ENCODE assay signal across 26 cellular contexts in the genomic region with DNA sequence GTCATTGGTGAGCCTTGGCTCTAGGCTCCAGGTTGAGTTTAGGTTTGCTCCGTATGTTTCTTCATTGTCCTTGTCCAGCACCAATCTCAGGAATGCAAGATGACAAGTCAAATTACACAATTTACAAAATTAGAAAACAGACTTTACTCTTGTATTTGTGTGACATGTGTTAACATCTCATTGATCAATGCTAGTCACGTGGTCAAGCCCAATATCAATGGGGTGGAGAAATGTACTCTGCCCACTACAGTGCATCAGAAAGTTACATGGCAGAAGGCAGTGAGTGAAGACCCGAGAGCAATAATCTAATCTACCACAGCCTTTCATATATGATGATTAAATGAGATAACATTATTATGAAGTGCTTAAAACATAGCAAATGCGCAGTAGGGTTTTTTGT.
"Had no signal": no experiment of that assay in that cellular context is flagged by ENCODE, and none has a peak within 500 bp of the region (broad histone marks: within the 10 kb centered on the region; RNA-seq: fewer than 3 reads in every experiment).

No MANE protein-coding gene starts in this region.

- H3K27me3 ChIP-seq: adrenal gland, breast epithelium, cardiac muscle cell, colonic mucosa had no signal

- H3K9me3 Mint-ChIP-seq: activated CD8-positive, alpha-beta T cell treated with anti-CD3 and anti-CD28 coated beads for 36 hours; activated naive CD4-positive, alpha-beta T cell treated with anti-CD3 and anti-CD28 coated beads for 36 hours; activated naive CD4-positive, alpha-beta T cell treated with anti-CD3 and anti-CD28 coated beads, Interleukin-2, amount 50 U/mL, for 24 hours; activated naive CD8-positive, alpha-beta T cell treated with anti-CD3 and anti-CD28 coated beads for 36 hours; activated naive CD8-positive, alpha-beta T cell treated with anti-CD3 and anti-CD28 coated beads, Interleukin-2, amount 50 U/mL, for 24 hours; activated T-cell treated with anti-CD3 and anti-CD28 coated beads, Interleukin-2, amount 50 U/mL, for 4 hours; activated T-helper 17 cell treated with anti-CD3 and anti-CD28 coated beads, Interleukin-2, amount 50 U/mL, for 72 hours had no signal

- H3K9me3 ChIP-seq: adrenal gland, breast epithelium, colonic mucosa had no signal

- H3K36me3 Mint-ChIP-seq: activated naive CD4-positive, alpha-beta T cell treated with anti-CD3 and anti-CD28 coated beads, Interleukin-2, amount 50 U/mL, for 24 hours; activated naive CD8-positive, alpha-beta T cell treated with anti-CD3 and anti-CD28 coated beads for 36 hours; brain had no signal

- H3K4me3 Mint-ChIP-seq: activated CD8-positive, alpha-beta T cell treated with anti-CD3 and anti-CD28 coated beads for 36 hours; activated naive CD4-positive, alpha-beta T cell treated with anti-CD3 and anti-CD28 coated beads for 36 hours; activated naive CD4-positive, alpha-beta T cell treated with anti-CD3 and anti-CD28 coated beads, Interleukin-2, amount 50 U/mL, for 24 hours; activated naive CD8-positive, alpha-beta T cell treated with anti-CD3 and anti-CD28 coated beads for 36 hours; activated naive CD8-positive, alpha-beta T cell treated with anti-CD3 and anti-CD28 coated beads, Interleukin-2, amount 50 U/mL, for 24 hours; activated T-cell treated with anti-CD3 and anti-CD28 coated beads, Interleukin-2, amount 50 U/mL, for 4 hours; activated T-helper 17 cell treated with anti-CD3 and anti-CD28 coated beads, Interleukin-2, amount 50 U/mL, for 72 hours; brain had no signal

- H3K4me1 ChIP-seq: adrenal gland, breast epithelium, colonic mucosa had no signal

- H3K4me1 Mint-ChIP-seq: activated naive CD4-positive, alpha-beta T cell treated with anti-CD3 and anti-CD28 coated beads, Interleukin-2, amount 50 U/mL, for 24 hours; activated naive CD8-positive, alpha-beta T cell treated with anti-CD3 and anti-CD28 coated beads for 36 hours; activated naive CD8-positive, alpha-beta T cell treated with anti-CD3 and anti-CD28 coated beads, Interleukin-2, amount 50 U/mL, for 24 hours; activated T-helper 17 cell treated with anti-CD3 and anti-CD28 coated beads, Interleukin-2, amount 50 U/mL, for 72 hours; brain had no signal

- H3K27ac Mint-ChIP-seq: activated CD8-positive, alpha-beta T cell treated with anti-CD3 and anti-CD28 coated beads for 36 hours; activated naive CD4-positive, alpha-beta T cell treated with anti-CD3 and anti-CD28 coated beads for 36 hours; activated naive CD4-positive, alpha-beta T cell treated with anti-CD3 and anti-CD28 coated beads, Interleukin-2, amount 50 U/mL, for 24 hours; activated naive CD8-positive, alpha-beta T cell treated with anti-CD3 and anti-CD28 coated beads for 36 hours; activated naive CD8-positive, alpha-beta T cell treated with anti-CD3 and anti-CD28 coated beads, Interleukin-2, amount 50 U/mL, for 24 hours; activated T-helper 17 cell treated with anti-CD3 and anti-CD28 coated beads, Interleukin-2, amount 50 U/mL, for 72 hours; brain had no signal

- H3K36me3 ChIP-seq: adrenal gland, breast epithelium, cardiac muscle cell, colonic mucosa had no signal

- H3K27ac ChIP-seq: adrenal gland, breast epithelium, cardiac muscle cell, colonic mucosa, epithelial cell of prostate had no signal

- DNase-seq: activated CD4-positive, alpha-beta T cell treated with anti-CD3 and anti-CD28 coated beads for 4 hours; activated CD4-positive, alpha-beta T cell treated with anti-CD3 and anti-CD28 coated beads, Interleukin-2, amount 50 U/mL, for 1 hour; activated CD4-positive, alpha-beta T cell treated with anti-CD3 and anti-CD28 coated beads, Interleukin-2, amount 50 U/mL, for 48 hours; activated CD4-positive, CD25-positive, alpha-beta regulatory T cell; activated CD4-positive, CD25-positive, alpha-beta regulatory T cell treated with anti-CD3 and anti-CD28 coated beads, Interleukin-2, amount 50 U/mL, for 72 hours; activated CD8-positive, alpha-beta memory T cell treated with anti-CD3 and anti-CD28 coated beads for 24 hours; activated CD8-positive, alpha-beta T cell treated with anti-CD3 and anti-CD28 coated beads for 36 hours; activated effector memory CD4-positive, alpha-beta T cell treated with anti-CD3 and anti-CD28 coated beads, Interleukin-2, amount 50 U/mL, for 16 hours; activated naive CD4-positive, alpha-beta T cell treated with anti-CD3 and anti-CD28 coated beads for 36 hours; activated naive CD8-positive, alpha-beta T cell treated with anti-CD3 and anti-CD28 coated beads for 36 hours; activated naive CD8-positive, alpha-beta T cell treated with anti-CD3 and anti-CD28 coated beads, Interleukin-2, amount 50 U/mL, for 24 hours; activated T-cell treated with anti-CD3 and anti-CD28 coated beads, Interleukin-2, amount 50 U/mL, for 4 hours; adrenal gland; aorta; central memory CD4-positive, alpha-beta T cell; cerebellar nuclear complex; colonic mucosa; effector CD8-positive, alpha-beta T cell; foreskin fibroblast; T-helper 2 cell had no signal

- H3K4me3 ChIP-seq: adrenal gland, breast epithelium, cardiac muscle cell, colonic mucosa had no signal

- ATAC-seq: activated CD8-positive, alpha-beta T cell treated with anti-CD3 and anti-CD28 coated beads for 36 hours; activated naive CD8-positive, alpha-beta T cell treated with anti-CD3 and anti-CD28 coated beads, Interleukin-2, amount 50 U/mL, for 24 hours; activated T-cell treated with anti-CD3 and anti-CD28 coated beads, Interleukin-2, amount 50 U/mL, for 4 hours; activated T-helper 17 cell treated with anti-CD3 and anti-CD28 coated beads, Interleukin-2, amount 50 U/mL, for 72 hours had no signal
